ENCODE assay signal across 25 cellular contexts in genomic region chr12:13183621-13184020, GRCh38. TPM values are rescaled to one million over a fixed set of nuclear protein-coding genes. Genes with fewer than 3 reads are reported as not detected.
DNase-seq lines count a peak whose midpoint lies in the region; ATAC-seq, FAIRE-seq and TF ChIP-seq lines count a peak whose summit lies in the region.
"Had no signal": no experiment of that assay in that cellular context is flagged by ENCODE, and none has a peak within 500 bp of the region (broad histone marks: within the 10 kb centered on the region; RNA-seq: fewer than 3 reads in every experiment).

No MANE protein-coding gene starts in this region.

- no peak overlapping the region for H3K4me3 ChIP-seq in A549
- H3K4me3 ChIP-seq in left ventricle myocardium inferior, result no peak overlapping the region
- H3K4me3 ChIP-seq: esophagus squamous epithelium, gastroesophageal sphincter, K562, pancreas, SJSA1 had no signal

- no peak overlapping the region for H3K4me2 ChIP-seq in A549

- no peaks in the 10 kb centered on the region for H3K36me3 ChIP-seq in left ventricle myocardium inferior
- H3K36me3 ChIP-seq: brain microvascular endothelial cell, esophagus squamous epithelium, gastroesophageal sphincter, pancreas, SJSA1 had no signal

- DNase-seq in A549 (ENCODE audit: low read depth in 1 of 2, low spot score in 1 of 2), result no peak
- DNase-seq in Daoy (ENCODE audit: low read depth), result peak; percentile 66
- peak; percentile 24 for DNase-seq in RKO (ENCODE audit: low spot score)
- peak; percentile 43 for DNase-seq in islet precursor cell
- no peak for DNase-seq in left ventricle myocardium inferior
- no peak for DNase-seq in KG1 (lab: John Stamatoyannopoulos, UW)
- DNase-seq: activated CD4-positive, CD25-positive, alpha-beta regulatory T cell treated with anti-CD3 and anti-CD28 coated beads, Interleukin-2, amount 50 U/mL, for 72 hours; activated gamma-delta T cell; brain microvascular endothelial cell; effector memory CD4-positive, alpha-beta T cell; esophagus squamous epithelium; hypothalamus; midbrain; MM.1S; NCI-H1436; NCI-H524; pancreas; stimulated activated CD4-positive, alpha-beta T cell treated with anti-CD3 and anti-CD28 coated beads, Interleukin-4, amount 100 ng/mL, for 24 hours; stimulated activated naive CD4-positive, alpha-beta T cell treated with Interleukin-2 at 50 U/mL for 16 hours; T-cell had no signal

- H3K9me3 ChIP-seq in A549 (no peaks in the 10 kb centered on the region), left ventricle myocardium inferior (replicated peaks) (no peaks in the 10 kb centered on the region)
- H3K9me3 ChIP-seq: esophagus squamous epithelium, gastroesophageal sphincter, pancreas, SJSA1 had no signal

- no peak for TF ChIP-seq POLR2A in A549 (IDR thresholded peaks at IDR 0.05; ENCODE audit: low read length)

- POLR2A ChIA-PET in A549 (lab: Yijun Ruan, JAX), result no interaction called here

- FAIRE-seq in A549 (lab: Jason Lieb, UNC), result no peak
- FAIRE-seq: K562, pancreas, RCC 7860 had no signal

- CTCF ChIA-PET in A549 (lab: Yijun Ruan, JAX), result interaction anchor here (1.2 kb wide), 1 partner anchor 24 kb away, joined by 3 read pairs; no protein-coding TSS in a partner anchor

- TF ChIP-seq CTCF in A549 (IDR thresholded peaks at IDR 0.05), result no peak
- no peak for TF ChIP-seq CTCF in left ventricle myocardium inferior (IDR thresholded peaks at IDR 0.05; ENCODE audit: borderline replicate concordance)

- no peak overlapping the region for H3K27ac ChIP-seq in A549
- no peak overlapping the region for H3K27ac ChIP-seq in left ventricle myocardium inferior (replicated peaks)
- H3K27ac ChIP-seq: brain microvascular endothelial cell, gastroesophageal sphincter, pancreas, SJSA1 had no signal

- no peak for TF ChIP-seq EP300 in A549 (IDR thresholded peaks at IDR 0.05)

- H3K4me1 ChIP-seq in A549, result peaks cover 37% of the 10 kb centered on the region
- peaks cover 15% of the 10 kb centered on the region for H3K4me1 ChIP-seq in left ventricle myocardium inferior
- H3K4me1 ChIP-seq: pancreas had no signal

- no peak for TF ChIP-seq RAD21 in A549 (conservative IDR thresholded peaks at IDR 0.05 in 1 of 2, IDR thresholded peaks at IDR 0.05 in 1 of 2)

- ATAC-seq in A549 (no peak), GM18861 (IDR thresholded peaks at IDR 0.05; ENCODE audit: unreplicated experiment) (no peak)
- ATAC-seq: gastroesophageal sphincter, K562, pancreas, T-cell had no signal

- intact Hi-C loops in left ventricle myocardium inferior (cut with micrococcal nuclease), result no loop called here

- peaks cover 8% of the 10 kb centered on the region for H3K27me3 ChIP-seq in left ventricle myocardium inferior (ENCODE audit: low read depth)
- H3K27me3 ChIP-seq: brain microvascular endothelial cell, esophagus squamous epithelium, pancreas, SJSA1 had no signal

TF ChIP-seq in A549, 52 proteins besides CTCF, POLR2A, EP300 and RAD21:
- TF ChIP-seq FOSL2 (IDR thresholded peaks at IDR 0.05) (no peak), FOSL2 (CRISPR knock-in tag; IDR thresholded peaks at IDR 0.05) (peak; percentile 10; the same call in 1 of the 2 replicates), ZC3H11A (IDR thresholded peaks at IDR 0.05) (no peak), RCOR1 (IDR thresholded peaks at IDR 0.05; ENCODE audit: low read depth, low read length) (no peak), JUN (IDR thresholded peaks at IDR 0.05) (no peak), FOXS1 (CRISPR knock-in tag; IDR thresholded peaks at IDR 0.05) (no peak)

RNA-seq across cellular contexts. Expression of gene EMP1, which starts 12.9 kb away (rescaled TPM):
- polyA plus RNA-seq in A549 (2011; rRNA removed) (21.2 and 25.5 TPM in 2 replicates), A549 (2017; fragmentation: RNase III; extraction: RNeasy Plus Mini Kit Qiagen cat#74134 plus additional on column Dnase treatment) (17.3 to 27.0 TPM (median 19.2 TPM) in 3 replicates)
- polyA plus RNA-seq in A549 (2012; cell fraction: cytosol; rRNA removed), result 21.6 and 34.9 TPM in 2 replicates
- 51.4 and 74.9 TPM in 2 replicates for polyA plus RNA-seq in A549 (2012; cell fraction: nucleus; rRNA removed)
- polyA minus RNA-seq in A549 (2011; rRNA and poly(A)+ RNA removed), result 32.7 and 49.1 TPM in 2 replicates
- 116 and 250 TPM in 2 replicates for total RNA-seq in Daoy (2014; rRNA removed; shearing (Covaris generic))
- total RNA-seq in left ventricle myocardium inferior, result 90.5 TPM

Comparison
In these comparisons a context has a peak if more than half of its experiments do, and no peak if none do; other contexts are left out.
1. DNase-seq: peak in Daoy (single experiment), RKO (single experiment) and islet precursor cell (single experiment); none in A549 (0 of 2), left ventricle myocardium inferior (single experiment) and KG1 (single experiment).